8 cellular contexts compared by ENCODE assay signal in genomic region chr16:53041196-53041977, GRCh38. TPM values are rescaled to one million over a fixed set of nuclear protein-coding genes. Genes with fewer than 3 reads are reported as not detected.
DNase-seq lines count a peak whose midpoint lies in the region; ATAC-seq and TF ChIP-seq lines count a peak whose summit lies in the region.

No MANE protein-coding gene starts in this region.

- peaks cover 10% of the 10 kb centered on the region for H3K27me3 Mint-ChIP-seq in activated T-cell treated with anti-CD3 and anti-CD28 coated beads, Interleukin-2, amount 50 U/mL, for 4 hours (ENCODE audit: low read depth)

- no peaks in the 10 kb centered on the region for H3K36me3 ChIP-seq in breast epithelium
- no peaks in the 10 kb centered on the region for H3K36me3 ChIP-seq in GM23248 (ENCODE audit: low read depth)

- H3K9ac ChIP-seq in GM23248, result no peak overlapping the region

- no peak overlapping the region for H2AFZ ChIP-seq in GM23248

- no peaks in the 10 kb centered on the region for H3K9me3 Mint-ChIP-seq in activated T-cell treated with anti-CD3 and anti-CD28 coated beads, Interleukin-2, amount 50 U/mL, for 4 hours

- H3K36me3 Mint-ChIP-seq in activated T-cell treated with anti-CD3 and anti-CD28 coated beads, Interleukin-2, amount 50 U/mL, for 4 hours (ENCODE audit: insufficient read depth), result no peaks in the 10 kb centered on the region

- intact Hi-C loops in breast epithelium (cut with DNase I; ENCODE audit: low total_unique reads), result no loop called here

- H3K9me3 ChIP-seq in breast epithelium, result no peaks in the 10 kb centered on the region
- no peaks in the 10 kb centered on the region for H3K9me3 ChIP-seq in GM23248 (ENCODE audit: low read depth)

- 65 to 70% methylated on average over 5 of the region's 5 CpGs for WGBS in GM23248 (ENCODE audit: low coverage in 1 of 2, low lambda C conversion rate in 2 of 2, missing lambda C conversion rate in 2 of 2), 2 experiments

- peak; percentile 53 for DNase-seq in NOMO-1 treated with dmso at 0.1 percent for 144 hours (lab: John Stamatoyannopoulos, UW; ENCODE audit: unreplicated experiment)
- DNase-seq in NOMO-1 treated with DMSO at 0.1 percent for 48 hours (lab: John Stamatoyannopoulos, UW; ENCODE audit: unreplicated experiment), result no peak
- DNase-seq in breast epithelium (ENCODE audit: low spot score in 2 of 2), result peak; percentile 57 to 66
- peak; percentile 69 for DNase-seq in kidney tubule cell (ENCODE audit: low spot score)
- no peak for DNase-seq in activated T-cell treated with anti-CD3 and anti-CD28 coated beads, Interleukin-2, amount 50 U/mL, for 4 hours
- no peak for DNase-seq in GM23248

- H3K9me2 ChIP-seq in GM23248 (ENCODE audit: insufficient read depth), result no peaks in the 10 kb centered on the region

- peaks cover 6 to 12% of the 10 kb centered on the region in 2 donors for H3K4me1 ChIP-seq in breast epithelium
- H3K4me1 ChIP-seq in GM23248 (ENCODE audit: insufficient read depth), result peaks cover 6% of the 10 kb centered on the region; the same call in 1 of the 2 replicates

- H3K27me3 ChIP-seq in breast epithelium (no peaks in the 10 kb centered on the region), GM23248 (replicated peaks; ENCODE audit: insufficient read depth) (no peaks in the 10 kb centered on the region)

- in situ Hi-C loops in GM23248 (cut with MboI), result no loop called here

- H3K4me3 ChIP-seq in breast epithelium (peak overlapping the region in 2 of 3 donors; percentile 46 to 50), GM23248 (no peak overlapping the region)

- ATAC-seq in activated T-cell treated with anti-CD3 and anti-CD28 coated beads, Interleukin-2, amount 50 U/mL, for 4 hours, result no peak
- ATAC-seq in HG03039 (IDR thresholded peaks at IDR 0.05; ENCODE audit: unreplicated experiment) (no peak), HG03159 (IDR thresholded peaks at IDR 0.05; ENCODE audit: unreplicated experiment) (no peak)

- no peaks in the 10 kb centered on the region for H3K79me2 ChIP-seq in GM23248 (ENCODE audit: insufficient read depth)

- H4K20me1 ChIP-seq in GM23248 (ENCODE audit: insufficient read depth), result no peaks in the 10 kb centered on the region

- no peaks in the 10 kb centered on the region for H3F3A ChIP-seq in GM23248 (ENCODE audit: insufficient read depth)

- no peaks in the 10 kb centered on the region for H3K4me1 Mint-ChIP-seq in activated T-cell treated with anti-CD3 and anti-CD28 coated beads, Interleukin-2, amount 50 U/mL, for 4 hours (ENCODE audit: low read depth)

- TF ChIP-seq CTCF in breast epithelium (IDR thresholded peaks at IDR 0.05), result no peak

- H3K4me2 ChIP-seq in GM23248 (ENCODE audit: unreplicated experiment), result no peak overlapping the region

- H3K4me3 Mint-ChIP-seq in activated T-cell treated with anti-CD3 and anti-CD28 coated beads, Interleukin-2, amount 50 U/mL, for 4 hours, result no peak overlapping the region

- TF ChIP-seq POLR2A in breast epithelium (IDR thresholded peaks at IDR 0.05), result no peak

- peak overlapping the region; percentile 79 to 89 for H3K27ac ChIP-seq in breast epithelium
- no peak overlapping the region for H3K27ac ChIP-seq in GM23248

RNA-seq across cellular contexts. Expression of gene CHD9NB, which starts 11.3 kb away (rescaled TPM):
- 10 to 100 TPM in 1 of 3 donors, 1 to 10 TPM in 2; 1.3 to 16.4 (median 3.3) TPM for total RNA-seq in breast epithelium
- not detected for total RNA-seq in activated T-cell treated with anti-CD3 and anti-CD28 coated beads, Interleukin-2, amount 50 U/mL, for 4 hours
- total RNA-seq in GM23248 (2014; rRNA removed; shearing (Covaris generic)), result 0.22 and 0.25 TPM in 2 replicates
- polyA plus RNA-seq in GM23248 (2016; fragmentation: Nextera tagmentation; extraction: Ambion mirVana), result 0.15 and 0.20 TPM in 2 replicates

RNA-seq across cellular contexts. Expression of gene CHD9, which starts 13.4 kb away (rescaled TPM):
- total RNA-seq in breast epithelium, result 100 to 1,000 TPM in 2 of 3 donors, 10 to 100 TPM in 1; 93.8 to 160 (median 158) TPM
- total RNA-seq in activated T-cell treated with anti-CD3 and anti-CD28 coated beads, Interleukin-2, amount 50 U/mL, for 4 hours, result 10 to 100 TPM; 10.8 to 12.7 (median 11.7) TPM
- total RNA-seq in GM23248 (2014; rRNA removed; shearing (Covaris generic)), result 20.5 and 24.0 TPM in 2 replicates
- polyA plus RNA-seq in GM23248 (2016; fragmentation: Nextera tagmentation; extraction: Ambion mirVana), result 38.1 and 47.4 TPM in 2 replicates

Comparison
In these comparisons a context has a peak if more than half of its experiments do, and no peak if none do; other contexts are left out.
1. DNase-seq: peak in NOMO-1 treated with dmso at 0.1 percent for 144 hours (single experiment), breast epithelium (2 of 2) and kidney tubule cell (single experiment); none in NOMO-1 treated with DMSO at 0.1 percent for 48 hours (single experiment), activated T-cell treated with anti-CD3 and anti-CD28 coated beads, Interleukin-2, amount 50 U/mL, for 4 hours (single experiment) and GM23248 (single experiment).